Comparison of ENCODE assay signal across 8 cellular contexts in genomic region chr11:105044562-105045490, GRCh38. TPM values are rescaled to one million over a fixed set of nuclear protein-coding genes. Genes with fewer than 3 reads are reported as not detected.
DNase-seq lines count a peak whose midpoint lies in the region; ATAC-seq and TF ChIP-seq lines count a peak whose summit lies in the region.
"Not testable (repeated sequence)": the region's sequence is repeated elsewhere in the genome, so short reads cannot be mapped to it uniquely, and the experiment has no call there.

TSS of gene CARD16 (minus strand) at chr11:105045335. CDS start at chr11:105045297, 38 bp downstream.

- H3K4me3 ChIP-seq in BJ (ENCODE audit: low read depth, low read length): not testable (repeated sequence)
- peak within 1 kb of the TSS; percentile 45 to 54 (median 47) for H3K4me3 ChIP-seq in liver (ENCODE audit: low read depth in 1 of 3, low read length in 3 of 3)

- ATAC-seq in GM19043 (IDR thresholded peaks at IDR 0.05; ENCODE audit: low read depth, unreplicated experiment) (peak; percentile 98), HG02943 (IDR thresholded peaks at IDR 0.05; ENCODE audit: low read depth, unreplicated experiment) (peak; percentile 98)
- peak; percentile 92 for ATAC-seq in activated CD8-positive, alpha-beta T cell treated with anti-CD3 and anti-CD28 coated beads for 36 hours

- peak within 1 kb of the TSS; percentile 62 to 83 for H3K9ac ChIP-seq in liver (ENCODE audit: low read depth in 1 of 2, low read length in 2 of 2)

- peaks cover 51% of the 10 kb centered on the region for H3K4me1 Mint-ChIP-seq in activated CD8-positive, alpha-beta T cell treated with anti-CD3 and anti-CD28 coated beads for 36 hours (ENCODE audit: low read depth)

- DNase-seq in BJ (ENCODE audit: low read depth) (peak; percentile 5), NAMALWA (ENCODE audit: low spot score) (peak; percentile 65), dermis blood vessel endothelial cell (peak; percentile 84)
- peak; percentile 61 for DNase-seq in activated CD8-positive, alpha-beta T cell treated with anti-CD3 and anti-CD28 coated beads for 36 hours
- peak; percentile 21 for DNase-seq in stimulated activated CD4-positive, alpha-beta T cell treated with anti-CD3 and anti-CD28 coated beads, Interleukin-1b, Interleukin-23, amount 100 ng/mL, for 48 hours

- 49% methylated on average over 5 of the region's 5 CpGs for whole genome bisulfite sequencing in liver

- H3K4me3 Mint-ChIP-seq in activated CD8-positive, alpha-beta T cell treated with anti-CD3 and anti-CD28 coated beads for 36 hours: peak within 1 kb of the TSS; percentile 85

- TF ChIP-seq CTCF in BJ (IDR thresholded peaks at IDR 0.05; ENCODE audit: insufficient read depth, low read depth, low read length); activated CD8-positive, alpha-beta T cell treated with anti-CD3 and anti-CD28 coated beads for 36 hours (IDR thresholded peaks at IDR 0.05); liver (IDR thresholded peaks at IDR 0.05; ENCODE audit: low read depth, low read length, missing input control): not testable (repeated sequence)

- H3K27me3 Mint-ChIP-seq in activated CD8-positive, alpha-beta T cell treated with anti-CD3 and anti-CD28 coated beads for 36 hours: not testable (repeated sequence)

- peak in 1 of 2 donors; percentile 22 for TF ChIP-seq RAD21 in liver (IDR thresholded peaks at IDR 0.05)

- intact Hi-C loops in activated CD8-positive, alpha-beta T cell treated with anti-CD3 and anti-CD28 coated beads for 36 hours (cut with micrococcal nuclease): not testable (repeated sequence)

- CTCF ChIA-PET in BJ (lab: Yijun Ruan, JAX); activated CD8-positive, alpha-beta T cell treated with anti-CD3 and anti-CD28 coated beads for 36 hours (lab: Charles Lee): not testable (repeated sequence)

- peak within 1 kb of the TSS; percentile 94 for H3K27ac Mint-ChIP-seq in activated CD8-positive, alpha-beta T cell treated with anti-CD3 and anti-CD28 coated beads for 36 hours

- H3K36me3 Mint-ChIP-seq in activated CD8-positive, alpha-beta T cell treated with anti-CD3 and anti-CD28 coated beads for 36 hours (ENCODE audit: low read depth): peaks cover 16% of the 10 kb centered on the region

- peak within 1 kb of the TSS; percentile 36 to 45 for H3K27ac ChIP-seq in liver (ENCODE audit: low read depth in 1 of 2, low read length in 2 of 2)

- not testable (repeated sequence) for H3K9me3 Mint-ChIP-seq in activated CD8-positive, alpha-beta T cell treated with anti-CD3 and anti-CD28 coated beads for 36 hours

- not testable (repeated sequence) for H3K27me3 ChIP-seq in BJ (ENCODE audit: control insufficient read depth, insufficient read depth, low read length); liver (ENCODE audit: control insufficient read depth in 4 of 4, insufficient read depth in 4 of 4, low read length in 3 of 4)

- POLR2A ChIA-PET in BJ (lab: Charles Lee): not testable (repeated sequence)
- POLR2A ChIA-PET in activated CD8-positive, alpha-beta T cell treated with anti-CD3 and anti-CD28 coated beads for 36 hours (lab: Charles Lee): interaction anchor here (1.0 to 2.5 kb wide), 2 partner anchors 9 to 11 kb away, joined by 3 to 5 read pairs; no protein-coding TSS in a partner anchor

- not testable (repeated sequence) for H3K9me3 ChIP-seq in liver (ENCODE audit: control insufficient read depth in 4 of 4, low read length in 3 of 4)

- H3K36me3 ChIP-seq in BJ (ENCODE audit: control insufficient read depth, insufficient read depth, low read length); liver (ENCODE audit: control insufficient read depth in 4 of 4, insufficient read depth in 3 of 4, low read depth in 1 of 4, low read length in 3 of 4): not testable (repeated sequence)

- not testable (repeated sequence) for H3K4me1 ChIP-seq in liver (ENCODE audit: control insufficient read depth in 4 of 4, insufficient read depth in 4 of 4, low read length in 3 of 4)

TF ChIP-seq in liver, 16 proteins besides CTCF, POLR2A, EP300 and RAD21:
- peak; percentile 59 for TF ChIP-seq YY1 (IDR thresholded peaks at IDR 0.05)
- TF ChIP-seq REST (IDR thresholded peaks at IDR 0.05): peak; percentile 56

RNA-seq across cellular contexts. Expression of gene CARD16, which starts in this region (rescaled TPM):
- polyA plus RNA-seq in BJ (2011; rRNA removed) (0.87 and 2.6 TPM in 2 replicates), liver (1 to 10 TPM; 7.6 to 9.7 TPM)
- 0.24 and 0.41 TPM in 2 replicates for polyA minus RNA-seq in BJ (2011; rRNA and poly(A)+ RNA removed)
- total RNA-seq in activated CD8-positive, alpha-beta T cell treated with anti-CD3 and anti-CD28 coated beads for 36 hours: 10 to 100 TPM; 13.1 to 15.2 TPM
- total RNA-seq in dermis blood vessel endothelial cell (70.3 and 86.3 TPM in 2 replicates), liver (10 to 100 TPM in 1 of 2 donors, 1 to 10 TPM in 1; 5.1 to 10.0 TPM)

Comparison
In these comparisons a context has a peak if more than half of its experiments do, and no peak if none do; other contexts are left out.
1. DNase-seq: peak in every context shown above with its lines; median percentile 84 in dermis blood vessel endothelial cell; 65 in NAMALWA; 61 in activated CD8-positive, alpha-beta T cell treated with anti-CD3 and anti-CD28 coated beads for 36 hours; 21 in stimulated activated CD4-positive, alpha-beta T cell treated with anti-CD3 and anti-CD28 coated beads, Interleukin-1b, Interleukin-23, amount 100 ng/mL, for 48 hours; 5 in BJ.